ENCODE assay signal across 17 cellular contexts in the genomic region with DNA sequence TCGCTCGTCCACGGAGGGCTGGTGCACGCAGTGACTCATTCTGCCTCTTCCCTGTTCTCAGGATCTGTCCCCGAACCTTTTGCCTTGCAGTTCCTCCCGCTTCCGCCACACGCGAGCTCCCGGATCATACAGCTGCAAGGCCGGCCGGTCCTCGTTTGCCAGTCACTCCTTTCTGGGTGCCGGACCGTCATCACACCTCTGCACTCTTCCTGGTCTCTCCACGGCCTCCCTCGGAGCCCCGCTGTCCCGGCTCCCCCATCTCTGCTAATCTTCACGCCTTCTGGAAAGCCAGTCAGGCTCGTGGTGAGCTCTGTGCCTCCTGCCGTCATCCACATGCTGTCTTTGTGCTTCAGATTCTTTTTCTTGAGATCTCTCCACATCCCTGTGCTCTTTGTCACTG.
"Had no signal": no experiment of that assay in that cellular context is flagged by ENCODE, and none has a peak within 500 bp of the region (broad histone marks: within the 10 kb centered on the region; RNA-seq: fewer than 3 reads in every experiment).

No MANE protein-coding gene starts in this region.

- H3K27ac ChIP-seq: foreskin keratinocyte, suprapubic skin had no signal

- ATAC-seq: activated T-cell treated with anti-CD3 and anti-CD28 coated beads, Interleukin-2, amount 50 U/mL, for 4 hours; foreskin keratinocyte; naive thymus-derived CD8-positive, alpha-beta T cell; sciatic nerve; SK-N-SH treated with all-trans-retinoic acid at 6 μM for 48 hours had no signal

- DNase-seq: activated CD4-positive, alpha-beta T cell treated with anti-CD3 and anti-CD28 coated beads, Interleukin-2, amount 50 U/mL, for 48 hours; activated effector memory CD4-positive, alpha-beta T cell treated with Interleukin-2 at 50 U/mL for 16 hours; activated T-cell treated with anti-CD3 and anti-CD28 coated beads, Interleukin-2, amount 50 U/mL, for 4 hours; central memory CD4-positive, alpha-beta T cell; cortex of kidney; effector CD8-positive, alpha-beta T cell; foreskin keratinocyte; mammary epithelial cell; naive thymus-derived CD8-positive, alpha-beta T cell; T-helper 1 cell; T1000 had no signal

- H3K27ac Mint-ChIP-seq: activated naive CD4-positive, alpha-beta T cell treated with anti-CD3 and anti-CD28 coated beads, Interleukin-2, amount 50 U/mL, for 24 hours; naive thymus-derived CD8-positive, alpha-beta T cell; stimulated activated naive CD8-positive, alpha-beta T cell treated with anti-CD3 and anti-CD28 coated beads, Interleukin-15, Interleukin-2, amounts not matched to agents 100 ng/mL and 50 ng/mL, for 24 hours; type B pancreatic cell had no signal

- H3K4me3 Mint-ChIP-seq: activated naive CD4-positive, alpha-beta T cell treated with anti-CD3 and anti-CD28 coated beads, Interleukin-2, amount 50 U/mL, for 24 hours; activated T-cell treated with anti-CD3 and anti-CD28 coated beads, Interleukin-2, amount 50 U/mL, for 4 hours; naive thymus-derived CD8-positive, alpha-beta T cell; stimulated activated naive CD8-positive, alpha-beta T cell treated with anti-CD3 and anti-CD28 coated beads, Interleukin-15, Interleukin-2, amounts not matched to agents 100 ng/mL and 50 ng/mL, for 24 hours; type B pancreatic cell had no signal

- H3K27me3 ChIP-seq: foreskin keratinocyte, suprapubic skin had no signal

- H3K4me1 ChIP-seq: foreskin keratinocyte, suprapubic skin had no signal

- H3K4me3 ChIP-seq: suprapubic skin had no signal

- H3K9me3 Mint-ChIP-seq: type B pancreatic cell had no signal

- H3K27me3 Mint-ChIP-seq: activated naive CD4-positive, alpha-beta T cell treated with anti-CD3 and anti-CD28 coated beads, Interleukin-2, amount 50 U/mL, for 24 hours; naive thymus-derived CD8-positive, alpha-beta T cell; stimulated activated naive CD8-positive, alpha-beta T cell treated with anti-CD3 and anti-CD28 coated beads, Interleukin-15, Interleukin-2, amounts not matched to agents 100 ng/mL and 50 ng/mL, for 24 hours; type B pancreatic cell had no signal
